In the genomic region with DNA sequence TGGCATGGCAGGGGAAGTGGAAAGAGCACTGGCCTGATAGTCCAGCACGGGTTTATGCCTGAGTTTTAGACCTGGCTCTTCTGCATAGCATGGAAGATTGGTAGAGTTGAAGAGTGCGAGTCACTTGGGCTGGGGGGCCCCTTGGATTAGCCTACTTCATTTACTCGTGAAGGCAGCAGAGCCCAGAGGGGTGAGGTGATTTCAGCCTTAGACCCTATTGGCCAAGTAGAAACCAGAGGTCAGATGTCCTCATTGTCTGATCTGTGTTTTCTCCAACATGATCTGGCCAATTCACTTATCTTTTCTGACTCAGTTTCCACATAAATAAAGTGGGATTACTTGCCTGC, we compare ENCODE assay signal across 9 cellular contexts. TPM values are rescaled to one million over a fixed set of nuclear protein-coding genes. Genes with fewer than 3 reads are reported as not detected.
DNase-seq lines count a peak whose midpoint lies in the region; ATAC-seq and TF ChIP-seq lines count a peak whose summit lies in the region.
"Had no signal": no experiment of that assay in that cellular context is flagged by ENCODE, and none has a peak within 500 bp of the region (broad histone marks: within the 10 kb centered on the region; RNA-seq: fewer than 3 reads in every experiment).

No MANE protein-coding gene starts in this region.

- peaks cover 48% of the 10 kb centered on the region for H3K4me1 Mint-ChIP-seq in activated B cell treated with CpG ODN at 0.5 μM for 24 hours

- H3K27me3 ChIP-seq in H7 (ENCODE audit: control insufficient read depth, insufficient read depth, low read length) (peaks cover 2% of the 10 kb centered on the region; the same call in 1 of the 2 replicates), iPS-15b (ENCODE audit: control insufficient read depth, insufficient read depth, low read length) (peaks cover 23% of the 10 kb centered on the region), gastrocnemius medialis (peaks cover 3 to 7% (median 5%) of the 10 kb centered on the region in 3 donors)

- H3K4me1 ChIP-seq in iPS-15b (ENCODE audit: control insufficient read depth, insufficient read depth, low read length) (peaks cover 50% of the 10 kb centered on the region), gastrocnemius medialis (peaks cover 11 to 12% of the 10 kb centered on the region in 2 donors)

- DNase-seq in H7 (peak; percentile 35), activated B cell treated with CpG ODN at 0.5 μM for 24 hours (no peak), gastrocnemius medialis (no peak), SW480 (ENCODE audit: low spot score) (no peak), sciatic nerve (ENCODE audit: low spot score) (no peak), COLO668 (lab: John Stamatoyannopoulos, UW; ENCODE audit: unreplicated experiment) (no peak)
- DNase-seq: stimulated activated CD4-positive, alpha-beta T cell treated with anti-CD3 and anti-CD28 coated beads, Interleukin-15, amount 100 ng/mL, for 24 hours had no signal

- H3K9me3 ChIP-seq in iPS-15b (ENCODE audit: control insufficient read depth, insufficient read depth, low read length) (no peaks in the 10 kb centered on the region), gastrocnemius medialis (no peaks in the 10 kb centered on the region)

- no peak overlapping the region for H3K9ac ChIP-seq in iPS-15b (ENCODE audit: low read depth, low read length)

- in situ Hi-C loops in gastrocnemius medialis (cut with MboI; ENCODE audit: low sequenced_read_pairs in 4 of 4) = no loop called here

- POLR2A ChIA-PET in activated B cell treated with CpG ODN at 0.5 μM for 24 hours (lab: Charles Lee) = no interaction called here

- intact Hi-C loops in activated B cell treated with CpG ODN at 0.5 μM for 24 hours (cut with micrococcal nuclease) (no loop called here), gastrocnemius medialis (cut with DNase I; ENCODE audit: low total_unique reads) (no loop called here), sciatic nerve (cut with DNase I) (no loop called here)

- no peaks in the 10 kb centered on the region for H3K9me3 Mint-ChIP-seq in activated B cell treated with CpG ODN at 0.5 μM for 24 hours

- H3K4me3 ChIP-seq in H7 (ENCODE audit: insufficient read depth, low read depth, low read length) (peak overlapping the region; percentile 87; the same call in 1 of the 2 replicates), iPS-15b (ENCODE audit: low read depth, low read length) (peak overlapping the region; percentile 80), gastrocnemius medialis (peak overlapping the region; percentile 52 to 88 (median 62))

- no peak for ATAC-seq in activated B cell treated with CpG ODN at 0.5 μM for 24 hours (ENCODE audit: low read depth)
- ATAC-seq in gastrocnemius medialis = no peak
- ATAC-seq in sciatic nerve = no peak
- ATAC-seq in GM18517 (IDR thresholded peaks at IDR 0.05; ENCODE audit: unreplicated experiment) = no peak

- H3K27ac Mint-ChIP-seq in activated B cell treated with CpG ODN at 0.5 μM for 24 hours = no peak overlapping the region

- TF ChIP-seq POLR2A in gastrocnemius medialis (IDR thresholded peaks at IDR 0.05) = no peak

- CTCF ChIA-PET in activated B cell treated with CpG ODN at 0.5 μM for 24 hours (lab: Charles Lee) = no interaction called here

- H3K4me3 Mint-ChIP-seq in activated B cell treated with CpG ODN at 0.5 μM for 24 hours = peak overlapping the region; percentile 57

- TF ChIP-seq CTCF in activated B cell treated with CpG ODN at 0.5 μM for 24 hours (IDR thresholded peaks at IDR 0.05) (no peak), gastrocnemius medialis (IDR thresholded peaks at IDR 0.05 in 4 of 5, conservative IDR thresholded peaks at IDR 0.05 in 1 of 5) (no peak)

- H3K36me3 ChIP-seq in H7 (replicated peaks; ENCODE audit: control insufficient read depth, insufficient read depth, low read length) = peaks cover 4% of the 10 kb centered on the region
- H3K36me3 ChIP-seq in iPS-15b (ENCODE audit: control insufficient read depth, insufficient read depth, low read length) = no peaks in the 10 kb centered on the region
- no peaks in the 10 kb centered on the region for H3K36me3 ChIP-seq in gastrocnemius medialis

- H3K27me3 Mint-ChIP-seq in activated B cell treated with CpG ODN at 0.5 μM for 24 hours = peaks cover 44% of the 10 kb centered on the region

- peak overlapping the region; percentile 52 to 75 (median 74) for H3K27ac ChIP-seq in gastrocnemius medialis

- H3K36me3 Mint-ChIP-seq in activated B cell treated with CpG ODN at 0.5 μM for 24 hours (ENCODE audit: low read depth) = no peaks in the 10 kb centered on the region

RNA-seq across cellular contexts. Expression of a gene that starts 1.9 kb away (rescaled TPM):
- 36.7 and 47.0 TPM in 2 replicates for total RNA-seq in H7 (2014; rRNA removed; shearing (Covaris generic))
- total RNA-seq in activated B cell treated with CpG ODN at 0.5 μM for 24 hours = 0.07 TPM in 2 replicates
- 10 to 100 TPM in 3 of 4 donors, 1 to 10 TPM in 1; 8.8 to 18.8 (median 14.5) TPM for total RNA-seq in gastrocnemius medialis
- total RNA-seq in sciatic nerve = 101 TPM
